In genomic region chr2:216463148-216463547, GRCh38 we compare ENCODE assay signal across 21 cellular contexts. TPM values are rescaled to one million over a fixed set of nuclear protein-coding genes. Genes with fewer than 3 reads are reported as not detected.
A peak's percentile ranks its signal among the peaks of the same experiment; 100 is the strongest.
DNase-seq lines count a peak whose midpoint lies in the region; ATAC-seq, FAIRE-seq and TF ChIP-seq lines count a peak whose summit lies in the region.
"Had no signal": no experiment of that assay in that cellular context is flagged by ENCODE, and none has a peak within 500 bp of the region (broad histone marks: within the 10 kb centered on the region; RNA-seq: fewer than 3 reads in every experiment).

No MANE protein-coding gene starts in this region.

- FAIRE-seq in HepG2 (lab: Jason Lieb, UNC), result no peak
- FAIRE-seq: A549, D721Med, GM12892, HTR-8/SVneo had no signal

- peak overlapping the region; percentile 80 for H3K27ac Mint-ChIP-seq in memory B cell
- no peak overlapping the region for H3K27ac Mint-ChIP-seq in activated CD8-positive, alpha-beta memory T cell treated with anti-CD3 and anti-CD28 coated beads, Interleukin-2, amount 10 ng/mL, durations not matched to agents 7 days and 5 days
- H3K27ac Mint-ChIP-seq: GM23338 had no signal

- H2AFZ ChIP-seq in HepG2 (ENCODE audit: low read length), result no peak overlapping the region
- H2AFZ ChIP-seq: GM23338 had no signal

- no peak for TF ChIP-seq RAD21 in HepG2 (CRISPR knock-in tag; IDR thresholded peaks at IDR 0.05)

- H3K4me3 ChIP-seq in HepG2 (replicated peaks in 1 of 3; ENCODE audit: insufficient read depth in 1 of 3, low read depth in 2 of 3, low read length in 3 of 3), result no peak overlapping the region
- no peak overlapping the region for H3K4me3 ChIP-seq in right lobe of liver
- H3K4me3 ChIP-seq: A549, GM23338 had no signal

- peak; percentile 36; the same call in 1 of the 3 replicates for ATAC-seq in HepG2
- no peak for ATAC-seq in right lobe of liver
- ATAC-seq in memory B cell (ENCODE audit: low read depth), result no peak
- no peak for ATAC-seq in activated CD8-positive, alpha-beta memory T cell treated with anti-CD3 and anti-CD28 coated beads, Interleukin-2, amount 10 ng/mL, durations not matched to agents 7 days and 5 days
- ATAC-seq: A549, GM23338 had no signal

- TF ChIP-seq EP300 in HepG2 (IDR thresholded peaks at IDR 0.05; ENCODE audit: low read depth in 2 of 2, low read length in 2 of 2) (no peak), HepG2 (CRISPR knock-in tag; IDR thresholded peaks at IDR 0.05; ENCODE audit: borderline replicate concordance) (no peak)

- H3K79me2 ChIP-seq in HepG2 (ENCODE audit: insufficient read depth, low read length), result no peaks in the 10 kb centered on the region

- H3K36me3 Mint-ChIP-seq in memory B cell, result peaks cover 29% of the 10 kb centered on the region
- peaks cover 11% of the 10 kb centered on the region for H3K36me3 Mint-ChIP-seq in activated CD8-positive, alpha-beta memory T cell treated with anti-CD3 and anti-CD28 coated beads, Interleukin-2, amount 10 ng/mL, durations not matched to agents 7 days and 5 days

- intact Hi-C loops in HepG2 (cut with micrococcal nuclease; ENCODE audit: unreplicated experiment) (no loop called here), right lobe of liver (cut with DNase I) (no loop called here)

- H3K27ac ChIP-seq in HepG2 (ENCODE audit: extremely low read length, insufficient read depth, low read length) (no peak overlapping the region), right lobe of liver (no peak overlapping the region)
- H3K27ac ChIP-seq: A549, C4-2B had no signal

- CTCF ChIA-PET in HepG2 (lab: Yijun Ruan, JAX; ENCODE audit: low intra/inter-chr PET ratio, low total read pairs), result no interaction called here
- CTCF ChIA-PET in activated CD8-positive, alpha-beta memory T cell treated with anti-CD3 and anti-CD28 coated beads, Interleukin-2, amount 10 ng/mL, durations not matched to agents 7 days and 5 days (lab: Charles Lee), result no interaction called here

- peak; percentile 23 for DNase-seq in HepG2 (ENCODE audit: low spot score)
- no peak for DNase-seq in right lobe of liver
- DNase-seq in M059J (ENCODE audit: low read depth), result peak; percentile 3
- DNase-seq in memory B cell (ENCODE audit: low spot score in 2 of 2), result no peak
- DNase-seq in NCI-H2081 (lab: John Stamatoyannopoulos, UW), result no peak
- no peak for DNase-seq in activated CD8-positive, alpha-beta memory T cell treated with anti-CD3 and anti-CD28 coated beads, Interleukin-2, amount 10 ng/mL, durations not matched to agents 7 days and 5 days
- DNase-seq in activated effector memory CD4-positive, alpha-beta T cell treated with Interleukin-2 at 50 U/mL for 16 hours, result no peak
- DNase-seq: BE2C; CD4-positive, alpha-beta memory T cell; COR-L47; DMS153; DMS79 treated with DMSO at 0.1 percent for 48 hours; EL; GDM1; H7 had no signal

- in situ Hi-C loops in HepG2 (cut with HindIII; ENCODE audit: extremely low pct_ligation_motif_present, low pct_unique_long_range_greater_than_20kb), result no loop called here

- TF ChIP-seq POLR2A in HepG2 (IDR thresholded peaks at IDR 0.05; ENCODE audit: insufficient read depth in 1 of 2, low read depth in 2 of 2, low read length in 2 of 2), result no peak
- TF ChIP-seq POLR2A in right lobe of liver (IDR thresholded peaks at IDR 0.05), result no peak

- peaks cover 6 to 14% of the 10 kb centered on the region in 2 experiments; a peak in 4 of 5 replicates for H3K36me3 ChIP-seq in HepG2 (replicated peaks in 1 of 2; ENCODE audit: control insufficient read depth in 1 of 2, insufficient read depth in 2 of 2, low read length in 2 of 2)
- peaks cover 0 to 2% (median 0%) of the 10 kb centered on the region in 4 donors for H3K36me3 ChIP-seq in right lobe of liver
- H3K36me3 ChIP-seq: BE2C had no signal

- POLR2A ChIA-PET in HepG2 (lab: Yijun Ruan, JAX), result interaction anchor here (0.7 to 1.1 kb wide), 2 partner anchors 35 to 43 kb away, joined by 3 to 5 read pairs; partner anchors contain the start of gene RPL37A

- TF ChIP-seq CTCF in HepG2 (CRISPR knock-in tag; IDR thresholded peaks at IDR 0.05), result no peak
- TF ChIP-seq CTCF in right lobe of liver (IDR thresholded peaks at IDR 0.05), result no peak

- H3K27me3 Mint-ChIP-seq in memory B cell, result no peaks in the 10 kb centered on the region
- no peaks in the 10 kb centered on the region for H3K27me3 Mint-ChIP-seq in activated CD8-positive, alpha-beta memory T cell treated with anti-CD3 and anti-CD28 coated beads, Interleukin-2, amount 10 ng/mL, durations not matched to agents 7 days and 5 days
- H3K27me3 Mint-ChIP-seq: CD4-positive, alpha-beta memory T cell had no signal

- no peak overlapping the region for H3K9ac ChIP-seq in HepG2 (ENCODE audit: insufficient read depth, low read depth, low read length)

- H3K4me1 ChIP-seq in HepG2 (ENCODE audit: insufficient read depth, low read length) (peaks cover 9% of the 10 kb centered on the region; the same call in 1 of the 2 replicates), right lobe of liver (no peaks in the 10 kb centered on the region)
- H3K4me1 ChIP-seq: A549 had no signal

- H3K4me3 Mint-ChIP-seq in memory B cell, result no peak overlapping the region
- no peak overlapping the region for H3K4me3 Mint-ChIP-seq in activated CD8-positive, alpha-beta memory T cell treated with anti-CD3 and anti-CD28 coated beads, Interleukin-2, amount 10 ng/mL, durations not matched to agents 7 days and 5 days
- H3K4me3 Mint-ChIP-seq: CD4-positive, alpha-beta memory T cell; GM23338 had no signal

- H4K20me1 ChIP-seq in HepG2 (ENCODE audit: insufficient read depth, low read length), result no peaks in the 10 kb centered on the region

- no peaks in the 10 kb centered on the region for H3K4me1 Mint-ChIP-seq in memory B cell
- no peaks in the 10 kb centered on the region for H3K4me1 Mint-ChIP-seq in activated CD8-positive, alpha-beta memory T cell treated with anti-CD3 and anti-CD28 coated beads, Interleukin-2, amount 10 ng/mL, durations not matched to agents 7 days and 5 days
- H3K4me1 Mint-ChIP-seq: CD4-positive, alpha-beta memory T cell; GM23338 had no signal

- H3K9me3 Mint-ChIP-seq in memory B cell, result no peaks in the 10 kb centered on the region
- no peaks in the 10 kb centered on the region for H3K9me3 Mint-ChIP-seq in activated CD8-positive, alpha-beta memory T cell treated with anti-CD3 and anti-CD28 coated beads, Interleukin-2, amount 10 ng/mL, durations not matched to agents 7 days and 5 days (ENCODE audit: low read depth)
- H3K9me3 Mint-ChIP-seq: CD4-positive, alpha-beta memory T cell had no signal

- H3K9me3 ChIP-seq in HepG2 (ENCODE audit: low read length) (no peaks in the 10 kb centered on the region), right lobe of liver (no peaks in the 10 kb centered on the region)
- H3K9me3 ChIP-seq: A549, BE2C had no signal

- no peak overlapping the region for H3K4me2 ChIP-seq in HepG2 (ENCODE audit: low read depth, low read length)
- H3K4me2 ChIP-seq: A549, GM23338 had no signal

- H3K27me3 ChIP-seq in HepG2 (ENCODE audit: control insufficient read depth in 1 of 2, insufficient read depth in 2 of 2, low read length in 2 of 2) (no peaks in the 10 kb centered on the region), right lobe of liver (no peaks in the 10 kb centered on the region)
- H3K27me3 ChIP-seq: BE2C had no signal

- no TSS peak for BruUV-seq in HepG2 (replicated peaks; lab: Mats Ljungman, UMichigan)

- 83% methylated on average over 2 of the region's 2 CpGs for WGBS in HepG2 (ENCODE audit: low lambda C conversion rate)
- 94% methylated on average over 2 of the region's 2 CpGs for WGBS in right lobe of liver (ENCODE audit: insufficient coverage, low coverage, low lambda C conversion rate, missing lambda C conversion rate)

RNA-seq across cellular contexts. Expression of gene RPL37A, which starts 35.5 kb away (rescaled TPM):
- 6,902 and 7,071 TPM in 2 replicates for total RNA-seq in HepG2 (2016; rRNA removed; fragmentation: Illumina TruSeq; extraction: Trizol)
- 11,484 and 12,287 TPM in 2 replicates for total RNA-seq in HepG2 (2016; cell fraction: cytosol; rRNA removed; fragmentation: Illumina TruSeq; extraction: Trizol; ENCODE audit: low read depth)
- 6,918 and 7,424 TPM in 2 replicates for total RNA-seq in HepG2 (2016; cell fraction: insoluble cytoplasmic fraction; rRNA removed; fragmentation: Illumina TruSeq; extraction: Trizol)
- total RNA-seq in HepG2 (2016; cell fraction: membrane; rRNA removed; fragmentation: Illumina TruSeq; extraction: Trizol), result 16,795 and 17,457 TPM in 2 replicates
- 2,427 and 2,707 TPM in 2 replicates for total RNA-seq in HepG2 (2016; cell fraction: nucleus; rRNA removed; fragmentation: Illumina TruSeq; extraction: Trizol)
- 7,317 and 7,910 TPM in 2 replicates for polyA plus RNA-seq in HepG2 (2011; rRNA removed)
- polyA plus RNA-seq in HepG2 (2011; cell fraction: cytosol; rRNA removed), result 3,435 and 3,576 TPM in 2 replicates
- polyA plus RNA-seq in HepG2 (2011; cell fraction: nucleus; rRNA removed), result 934 and 1,174 TPM in 2 replicates
- 7,692 and 8,090 TPM in 2 replicates for polyA plus RNA-seq in HepG2 (2012)
- polyA plus RNA-seq in HepG2 (2016; cell fraction: cytosol; fragmentation: Illumina TruSeq; extraction: Trizol; ENCODE audit: low read depth), result 11,969 and 13,234 TPM in 2 replicates
- polyA plus RNA-seq in HepG2 (2016; cell fraction: insoluble cytoplasmic fraction; fragmentation: Illumina TruSeq; extraction: Trizol; ENCODE audit: low read depth), result 6,005 and 6,067 TPM in 2 replicates
- polyA plus RNA-seq in HepG2 (2016; cell fraction: membrane; fragmentation: Illumina TruSeq; extraction: Trizol; ENCODE audit: low read depth), result 14,650 and 14,956 TPM in 2 replicates
- 4,147 and 4,271 TPM in 2 replicates for polyA plus RNA-seq in HepG2 (2016; cell fraction: nucleus; fragmentation: Illumina TruSeq; extraction: Trizol; ENCODE audit: insufficient read depth, low read depth)
- polyA minus RNA-seq in HepG2 (2011; rRNA and poly(A)+ RNA removed; ENCODE audit: low replicate concordance), result 537 and 682 TPM in 2 replicates
- 1,971 TPM in 2 replicates for polyA minus RNA-seq in HepG2 (2011; cell fraction: cytosol; rRNA and poly(A)+ RNA removed)
- polyA minus RNA-seq in HepG2 (2011; cell fraction: nucleus; rRNA and poly(A)+ RNA removed), result 601 and 721 TPM in 2 replicates
- total RNA-seq in right lobe of liver, result 100 to 1,000 TPM; 383 to 894 (median 710) TPM
- 761 and 975 TPM in 2 replicates for total RNA-seq in M059J (2014; rRNA removed; shearing (Covaris generic))
- 1,000 to 10,000 TPM; 2,001 to 2,301 TPM for total RNA-seq in activated CD8-positive, alpha-beta memory T cell treated with anti-CD3 and anti-CD28 coated beads, Interleukin-2, amount 10 ng/mL, durations not matched to agents 7 days and 5 days

RNA-seq across cellular contexts. Expression of gene SMARCAL1, which starts 50.9 kb away (rescaled TPM):
- 12.7 and 19.8 TPM in 2 replicates for total RNA-seq in HepG2 (2016; rRNA removed; fragmentation: Illumina TruSeq; extraction: Trizol)
- total RNA-seq in HepG2 (2016; cell fraction: cytosol; rRNA removed; fragmentation: Illumina TruSeq; extraction: Trizol; ENCODE audit: low read depth), result 3.3 and 3.7 TPM in 2 replicates
- total RNA-seq in HepG2 (2016; cell fraction: insoluble cytoplasmic fraction; rRNA removed; fragmentation: Illumina TruSeq; extraction: Trizol), result 12.7 and 17.1 TPM in 2 replicates
- 7.4 and 8.8 TPM in 2 replicates for total RNA-seq in HepG2 (2016; cell fraction: membrane; rRNA removed; fragmentation: Illumina TruSeq; extraction: Trizol)
- 16.3 and 18.3 TPM in 2 replicates for total RNA-seq in HepG2 (2016; cell fraction: nucleus; rRNA removed; fragmentation: Illumina TruSeq; extraction: Trizol)
- polyA plus RNA-seq in HepG2 (2011; rRNA removed), result 21.3 and 21.5 TPM in 2 replicates
- polyA plus RNA-seq in HepG2 (2011; cell fraction: cytosol; rRNA removed), result 17.3 and 19.5 TPM in 2 replicates
- polyA plus RNA-seq in HepG2 (2011; cell fraction: nucleus; rRNA removed), result 19.4 and 19.6 TPM in 2 replicates
- polyA plus RNA-seq in HepG2 (2012), result 14.3 and 16.2 TPM in 2 replicates
- polyA plus RNA-seq in HepG2 (2016; cell fraction: cytosol; fragmentation: Illumina TruSeq; extraction: Trizol; ENCODE audit: low read depth), result 2.5 and 2.9 TPM in 2 replicates
- polyA plus RNA-seq in HepG2 (2016; cell fraction: insoluble cytoplasmic fraction; fragmentation: Illumina TruSeq; extraction: Trizol; ENCODE audit: low read depth), result 26.3 and 27.1 TPM in 2 replicates
- polyA plus RNA-seq in HepG2 (2016; cell fraction: membrane; fragmentation: Illumina TruSeq; extraction: Trizol; ENCODE audit: low read depth), result 5.3 and 6.7 TPM in 2 replicates
- 13.0 and 15.0 TPM in 2 replicates for polyA plus RNA-seq in HepG2 (2016; cell fraction: nucleus; fragmentation: Illumina TruSeq; extraction: Trizol; ENCODE audit: insufficient read depth, low read depth)
- polyA minus RNA-seq in HepG2 (2011; rRNA and poly(A)+ RNA removed; ENCODE audit: low replicate concordance), result 18.0 and 80.7 TPM in 2 replicates
- polyA minus RNA-seq in HepG2 (2011; cell fraction: cytosol; rRNA and poly(A)+ RNA removed), result 16.0 and 16.8 TPM in 2 replicates
- polyA minus RNA-seq in HepG2 (2011; cell fraction: nucleus; rRNA and poly(A)+ RNA removed), result 74.2 and 76.8 TPM in 2 replicates
- total RNA-seq in right lobe of liver, result 10 to 100 TPM in 1 of 6 experiments, 1 to 10 TPM in 5; 6.1 to 11.0 (median 7.9) TPM
- 6.1 and 7.5 TPM in 2 replicates for total RNA-seq in M059J (2014; rRNA removed; shearing (Covaris generic))
- 10 to 100 TPM; 29.6 to 30.7 TPM for total RNA-seq in activated CD8-positive, alpha-beta memory T cell treated with anti-CD3 and anti-CD28 coated beads, Interleukin-2, amount 10 ng/mL, durations not matched to agents 7 days and 5 days

Comparison
In these comparisons a context has a peak if more than half of its experiments do, and no peak if none do; other contexts are left out.
1. DNase-seq: peak in HepG2 (single experiment) and M059J (single experiment); none in right lobe of liver (0 of 3), memory B cell (0 of 2), NCI-H2081 (0 of 2), activated CD8-positive, alpha-beta memory T cell treated with anti-CD3 and anti-CD28 coated beads, Interleukin-2, amount 10 ng/mL, durations not matched to agents 7 days and 5 days (single experiment) and activated effector memory CD4-positive, alpha-beta T cell treated with Interleukin-2 at 50 U/mL for 16 hours (single experiment).